In genomic region chr6:129744201-129744879, GRCh38 we compare ENCODE assay signal across 8 cellular contexts. TPM values are rescaled to one million over a fixed set of nuclear protein-coding genes. Genes with fewer than 3 reads are reported as not detected.
DNase-seq lines count a peak whose midpoint lies in the region; ATAC-seq, FAIRE-seq and TF ChIP-seq lines count a peak whose summit lies in the region.

No MANE protein-coding gene starts in this region.

- H3K36me3 ChIP-seq in SJCRH30 (no peaks in the 10 kb centered on the region), keratinocyte (ENCODE audit: control insufficient read depth in 2 of 2, extremely low read depth in 1 of 2, insufficient read depth in 2 of 2, low read length in 2 of 2) (no peaks in the 10 kb centered on the region)

- TF ChIP-seq CTCF in AG04449 (IDR thresholded peaks at IDR 0.05; ENCODE audit: insufficient read depth, low read length, missing control alignments) (no peak), keratinocyte (optimal IDR thresholded peaks at IDR 0.05 in 1 of 3, IDR thresholded peaks at IDR 0.05 in 1 of 3, conservative IDR thresholded peaks at IDR 0.05 in 1 of 3; ENCODE audit: extremely low read depth in 1 of 3, insufficient read depth in 2 of 3, low read length in 3 of 3) (no peak), omental fat pad (IDR thresholded peaks at IDR 0.05) (no peak)

- no peak overlapping the region for H2AFZ ChIP-seq in keratinocyte (ENCODE audit: control insufficient read depth, low read length)

- ATAC-seq in omental fat pad (ENCODE audit: low FRiP score), result no peak

- peak; percentile 20 for FAIRE-seq in keratinocyte (lab: Jason Lieb, UNC)

- CTCF ChIA-PET in AG04449 (lab: Yijun Ruan, JAX), result interaction anchor here (0.6 to 4.4 kb wide), 7 partner anchors 9 to 147 kb away, joined by 3 to 22 read pairs (median 4); no protein-coding TSS in a partner anchor

- H3K9me1 ChIP-seq in keratinocyte (ENCODE audit: control insufficient read depth, extremely low read depth, insufficient read depth, low read length), result no peaks in the 10 kb centered on the region

- H3K79me2 ChIP-seq in keratinocyte (ENCODE audit: control insufficient read depth, insufficient read depth, low read length), result no peaks in the 10 kb centered on the region

- H3K27ac ChIP-seq in SJCRH30 (peak overlapping the region; percentile 85), keratinocyte (ENCODE audit: control insufficient read depth, insufficient read depth, low read length) (no peak overlapping the region)

- H3K9ac ChIP-seq in keratinocyte (ENCODE audit: control insufficient read depth, extremely low read depth, insufficient read depth, low read length), result no peak overlapping the region

- DNase-seq in AG04449 (ENCODE audit: low read depth, low spot score) (peak; percentile 31), H4 (ENCODE audit: low spot score) (peak; percentile 50), SJCRH30 (peak; percentile 60 to 86), keratinocyte (ENCODE audit: low read depth, low spot score) (no peak), ecto neural progenitor cell (ENCODE audit: low spot score) (no peak), omental fat pad (ENCODE audit: low spot score) (no peak), SW480 (ENCODE audit: low spot score) (no peak)
- DNase-seq in activated CD4-positive, alpha-beta T cell treated with anti-CD3 and anti-CD28 coated beads, Interleukin-2, amount 50 U/mL, for 1 hour, result no peak

- no peak overlapping the region for H3K4me2 ChIP-seq in keratinocyte (ENCODE audit: control insufficient read depth, extremely low read depth, insufficient read depth, low read depth, low read length)

- H3K9me3 ChIP-seq in SJCRH30 (replicated peaks) (no peaks in the 10 kb centered on the region), keratinocyte (ENCODE audit: control insufficient read depth, low read depth, low read length) (no peaks in the 10 kb centered on the region)

- peaks cover 29% of the 10 kb centered on the region for H3K4me1 ChIP-seq in SJCRH30
- peaks cover 20% of the 10 kb centered on the region for H3K4me1 ChIP-seq in keratinocyte (ENCODE audit: control insufficient read depth, extremely low read depth, insufficient read depth, low read length)

- POLR2A ChIA-PET in AG04449 (lab: Yijun Ruan, JAX), result no interaction called here

- dilution Hi-C loops in keratinocyte (cut with MboI; ENCODE audit: extremely low pct_ligation_motif_present, low sequenced_read_pairs), result no loop called here

- no peaks in the 10 kb centered on the region for H4K20me1 ChIP-seq in keratinocyte (ENCODE audit: control insufficient read depth, extremely low read depth, insufficient read depth, low read length)

- H3K4me3 ChIP-seq in AG04449 (ENCODE audit: low read depth, low read length), result no peak overlapping the region
- peak overlapping the region; percentile 45 for H3K4me3 ChIP-seq in SJCRH30
- H3K4me3 ChIP-seq in keratinocyte (ENCODE audit: control insufficient read depth in 2 of 3, extremely low read depth in 1 of 3, insufficient read depth in 2 of 3, low read depth in 1 of 3, low read length in 3 of 3), result no peak overlapping the region

- no peaks in the 10 kb centered on the region for H3K27me3 ChIP-seq in SJCRH30
- no peaks in the 10 kb centered on the region for H3K27me3 ChIP-seq in keratinocyte (ENCODE audit: control insufficient read depth, extremely low read depth, insufficient read depth, low read length)

RNA-seq across cellular contexts. Expression of gene ARHGAP18, which starts 34.4 kb away (rescaled TPM):
- 8.0 and 8.9 TPM in 2 replicates for total RNA-seq in H4 (2014; rRNA removed; shearing (Covaris generic))
- total RNA-seq in SJCRH30 (2014; rRNA removed; shearing (Covaris generic)), result 14.1 and 14.6 TPM in 2 replicates
- 7.1 to 22.0 TPM (median 17.7 TPM) in 3 replicates for polyA plus RNA-seq in keratinocyte
- polyA plus RNA-seq in keratinocyte (2011; ENCODE audit: low read depth), result 2.6 TPM
- polyA plus RNA-seq in keratinocyte (2011; cell fraction: cytosol; rRNA removed), result 8.0 and 12.3 TPM in 2 replicates
- polyA plus RNA-seq in keratinocyte (2011; cell fraction: nucleus; rRNA removed), result 6.6 and 7.7 TPM in 2 replicates
- 2.5 and 24.4 TPM in 2 replicates for polyA plus RNA-seq in keratinocyte (2012; ENCODE audit: low replicate concordance)
- 6.2 to 21.2 TPM (median 11.5 TPM) in 3 replicates for polyA minus RNA-seq in keratinocyte
- polyA minus RNA-seq in keratinocyte (2011; cell fraction: cytosol; rRNA and poly(A)+ RNA removed), result 11.3 TPM
- 10.1 and 18.2 TPM in 2 replicates for polyA minus RNA-seq in keratinocyte (2011; cell fraction: nucleus; rRNA and poly(A)+ RNA removed)
- total RNA-seq in omental fat pad, result 10 to 100 TPM; 29.1 to 47.2 (median 38.5) TPM

Comparison
In these comparisons a context has a peak if more than half of its experiments do, and no peak if none do; other contexts are left out.
1. DNase-seq: peak in AG04449 (single experiment), H4 (single experiment) and SJCRH30 (2 of 2); none in keratinocyte (single experiment), ecto neural progenitor cell (single experiment), omental fat pad (single experiment), activated CD4-positive, alpha-beta T cell treated with anti-CD3 and anti-CD28 coated beads, Interleukin-2, amount 50 U/mL, for 1 hour (single experiment) and SW480 (single experiment).